In genomic region chr3:158509891-158510290, GRCh38 we compare ENCODE assay signal across 27 cellular contexts.
"Had no signal": no experiment of that assay in that cellular context is flagged by ENCODE, and none has a peak within 500 bp of the region (broad histone marks: within the 10 kb centered on the region; RNA-seq: fewer than 3 reads in every experiment).

No MANE protein-coding gene starts in this region.

- FAIRE-seq: colon, endothelial cell of umbilical vein had no signal

- H3K27me3 ChIP-seq: esophagus muscularis mucosa, foreskin keratinocyte, gastroesophageal sphincter, heart left ventricle, hepatocyte, neural progenitor cell, tibial nerve, upper lobe of right lung, uterus had no signal

- H3K4me1 ChIP-seq: esophagus muscularis mucosa, foreskin keratinocyte, gastroesophageal sphincter, heart left ventricle, neural progenitor cell, prostate gland, tibial nerve, upper lobe of right lung, uterus had no signal

- H3K9me3 ChIP-seq: esophagus muscularis mucosa, prostate gland, uterus had no signal

- H3K27me3 Mint-ChIP-seq: naive thymus-derived CD4-positive, alpha-beta T cell; stimulated activated naive B cell treated with anti-CD40 and anti-IgM and Interleukin-4, amounts not matched to agents 10 μg/mL and 1 μg/mL and 100 μg/mL, for 72 hours; stimulated activated naive CD8-positive, alpha-beta T cell treated with anti-CD3 and anti-CD28 coated beads, Interleukin-15, Interleukin-2, amounts not matched to agents 100 ng/mL and 50 ng/mL, for 24 hours had no signal

- H2AFZ ChIP-seq: hepatocyte, neural progenitor cell had no signal

- H3K4me1 Mint-ChIP-seq: nephron, neural progenitor cell had no signal

- H3K4me3 ChIP-seq: esophagus muscularis mucosa, gastroesophageal sphincter, heart left ventricle, hepatocyte, lung, neural progenitor cell, prostate gland, skin epidermis, thoracic aorta, tibial nerve, upper lobe of right lung, uterus had no signal

- H3K36me3 ChIP-seq: esophagus muscularis mucosa, gastroesophageal sphincter, heart left ventricle, neural progenitor cell, prostate gland, thoracic aorta, tibial nerve, upper lobe of right lung, uterus had no signal

- H3K9ac ChIP-seq: neural progenitor cell had no signal

- DNase-seq: effector memory CD4-positive, alpha-beta T cell; foreskin keratinocyte; heart left ventricle; kidney; mesenchymal stem cell; midbrain; naive thymus-derived CD4-positive, alpha-beta T cell; right cardiac atrium; stimulated activated CD4-positive, alpha-beta T cell treated with anti-CD3 and anti-CD28 coated beads, Interleukin-15, amount 100 ng/mL, for 24 hours; stimulated activated CD4-positive, alpha-beta T cell treated with anti-CD3 and anti-CD28 coated beads, Interleukin-2, amount 100 ng/mL, for 48 hours; stimulated activated naive B cell treated with anti-CD40 and anti-IgM and Interleukin-4, amounts not matched to agents 10 μg/mL and 1 μg/mL and 100 μg/mL, for 72 hours; upper lobe of right lung; uterus had no signal

- H3K4me2 ChIP-seq: hepatocyte, neural progenitor cell had no signal

- H3K79me2 ChIP-seq: hepatocyte had no signal

- ATAC-seq: foreskin keratinocyte; gastroesophageal sphincter; heart left ventricle; left lobe of liver; naive thymus-derived CD4-positive, alpha-beta T cell; right cardiac atrium; stimulated activated naive B cell treated with anti-CD40 and anti-IgM and Interleukin-4, amounts not matched to agents 10 μg/mL and 1 μg/mL and 100 μg/mL, for 72 hours; upper lobe of right lung had no signal

- H3K36me3 Mint-ChIP-seq: neural progenitor cell had no signal

- H3K4me3 Mint-ChIP-seq: naive thymus-derived CD4-positive, alpha-beta T cell; nephron; neural progenitor cell; stimulated activated naive B cell treated with anti-CD40 and anti-IgM and Interleukin-4, amounts not matched to agents 10 μg/mL and 1 μg/mL and 100 μg/mL, for 72 hours; stimulated activated naive CD8-positive, alpha-beta T cell treated with anti-CD3 and anti-CD28 coated beads, Interleukin-15, Interleukin-2, amounts not matched to agents 100 ng/mL and 50 ng/mL, for 24 hours had no signal

- H3K27ac Mint-ChIP-seq: naive thymus-derived CD4-positive, alpha-beta T cell; nephron; neural progenitor cell; stimulated activated naive B cell treated with anti-CD40 and anti-IgM and Interleukin-4, amounts not matched to agents 10 μg/mL and 1 μg/mL and 100 μg/mL, for 72 hours; stimulated activated naive CD8-positive, alpha-beta T cell treated with anti-CD3 and anti-CD28 coated beads, Interleukin-15, Interleukin-2, amounts not matched to agents 100 ng/mL and 50 ng/mL, for 24 hours had no signal

- H3K27ac ChIP-seq: esophagus muscularis mucosa, foreskin keratinocyte, gastroesophageal sphincter, heart left ventricle, hepatocyte, neural progenitor cell, prostate gland, skin epidermis, thoracic aorta, tibial nerve, upper lobe of right lung, uterus had no signal
